20 cellular contexts compared by ENCODE assay signal in the genomic region with DNA sequence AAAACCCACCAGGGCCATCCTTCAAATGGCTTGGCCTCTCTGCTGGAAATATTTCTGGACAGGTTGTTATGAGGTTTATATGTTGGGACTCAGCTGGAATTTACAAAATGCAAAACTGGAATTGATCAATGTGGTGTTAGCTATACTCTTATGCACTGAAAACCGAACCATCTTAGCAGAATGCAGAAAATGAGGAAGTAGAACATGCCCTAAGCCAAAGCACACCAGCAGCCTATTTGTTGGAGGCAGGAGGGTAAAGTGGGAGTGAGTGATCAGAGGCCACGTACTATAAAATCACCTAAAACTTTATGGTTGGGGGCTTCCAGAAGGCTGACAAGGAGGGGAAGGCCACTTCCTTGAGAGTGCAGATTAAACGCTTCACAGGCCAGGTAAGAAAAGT.
"Had no signal": no experiment of that assay in that cellular context is flagged by ENCODE, and none has a peak within 500 bp of the region (broad histone marks: within the 10 kb centered on the region; RNA-seq: fewer than 3 reads in every experiment).

No MANE protein-coding gene starts in this region.

- H3K9me3 ChIP-seq: gastrocnemius medialis, thyroid gland had no signal

- H3K27ac ChIP-seq: brain microvascular endothelial cell, gastrocnemius medialis, thyroid gland had no signal

- FAIRE-seq: colon, endometrium, keratinocyte, TTC549 had no signal

- H3K4me3 ChIP-seq: gastrocnemius medialis, thyroid gland had no signal

- ATAC-seq: activated CD8-positive, alpha-beta T cell treated with anti-CD3 and anti-CD28 coated beads, Interleukin-2, amount 10 ng/mL, durations not matched to agents 7 days and 5 days; gastrocnemius medialis; left lobe of liver; T-helper 17 cell had no signal

- H3K27me3 ChIP-seq: brain microvascular endothelial cell, gastrocnemius medialis, thyroid gland had no signal

- H3K4me1 ChIP-seq: gastrocnemius medialis, thyroid gland had no signal

- H3K36me3 ChIP-seq: brain microvascular endothelial cell, gastrocnemius medialis, thyroid gland had no signal

- DNase-seq: activated CD4-positive, alpha-beta T cell treated with anti-CD3 and anti-CD28 coated beads, Interleukin-2, amount 10 ng/mL, durations not matched to agents 24 days and 14 days; activated CD4-positive, CD25-positive, alpha-beta regulatory T cell; activated CD8-positive, alpha-beta T cell treated with anti-CD3 and anti-CD28 coated beads, Interleukin-2, amount 10 ng/mL, durations not matched to agents 7 days and 5 days; activated naive CD4-positive, alpha-beta T cell treated with anti-CD3 and anti-CD28 coated beads for 36 hours; activated T-cell treated with anti-CD3 and anti-CD28 coated beads, Interleukin-2, amount 50 U/mL, for 24 hours; brain microvascular endothelial cell; central memory CD4-positive, alpha-beta T cell; gastrocnemius medialis; head of caudate nucleus; mammary epithelial cell; occipital lobe; stimulated activated CD4-positive, alpha-beta T cell treated with anti-CD3 and anti-CD28 coated beads, Interleukin-2, amount 100 ng/mL, for 24 hours; stimulated activated naive CD4-positive, alpha-beta T cell treated with Interleukin-2 at 50 U/mL for 16 hours; T-helper 17 cell; thyroid gland had no signal
